ENCODE assay signal across 1 cellular context in genomic region chr3:9843715-9844438, GRCh38.
TF ChIP-seq lines count a peak whose summit lies in the region.

A gene with protein sequence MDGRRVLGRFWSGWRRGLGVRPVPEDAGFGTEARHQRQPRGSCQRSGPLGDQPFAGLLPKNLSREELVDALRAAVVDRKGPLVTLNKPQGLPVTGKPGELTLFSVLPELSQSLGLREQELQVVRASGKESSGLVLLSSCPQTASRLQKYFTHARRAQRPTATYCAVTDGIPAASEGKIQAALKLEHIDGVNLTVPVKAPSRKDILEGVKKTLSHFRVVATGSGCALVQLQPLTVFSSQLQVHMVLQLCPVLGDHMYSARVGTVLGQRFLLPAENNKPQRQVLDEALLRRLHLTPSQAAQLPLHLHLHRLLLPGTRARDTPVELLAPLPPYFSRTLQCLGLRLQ (minus strand): TSS chr3:9844008. CDS start chr3:9843990, 18 bp downstream.

TF ChIP-seq in HEK293, 187 proteins besides CTCF, POLR2A, EP300 and RAD21 (continued from another document and continues in another):
- TF ChIP-seq, protein P1, sequence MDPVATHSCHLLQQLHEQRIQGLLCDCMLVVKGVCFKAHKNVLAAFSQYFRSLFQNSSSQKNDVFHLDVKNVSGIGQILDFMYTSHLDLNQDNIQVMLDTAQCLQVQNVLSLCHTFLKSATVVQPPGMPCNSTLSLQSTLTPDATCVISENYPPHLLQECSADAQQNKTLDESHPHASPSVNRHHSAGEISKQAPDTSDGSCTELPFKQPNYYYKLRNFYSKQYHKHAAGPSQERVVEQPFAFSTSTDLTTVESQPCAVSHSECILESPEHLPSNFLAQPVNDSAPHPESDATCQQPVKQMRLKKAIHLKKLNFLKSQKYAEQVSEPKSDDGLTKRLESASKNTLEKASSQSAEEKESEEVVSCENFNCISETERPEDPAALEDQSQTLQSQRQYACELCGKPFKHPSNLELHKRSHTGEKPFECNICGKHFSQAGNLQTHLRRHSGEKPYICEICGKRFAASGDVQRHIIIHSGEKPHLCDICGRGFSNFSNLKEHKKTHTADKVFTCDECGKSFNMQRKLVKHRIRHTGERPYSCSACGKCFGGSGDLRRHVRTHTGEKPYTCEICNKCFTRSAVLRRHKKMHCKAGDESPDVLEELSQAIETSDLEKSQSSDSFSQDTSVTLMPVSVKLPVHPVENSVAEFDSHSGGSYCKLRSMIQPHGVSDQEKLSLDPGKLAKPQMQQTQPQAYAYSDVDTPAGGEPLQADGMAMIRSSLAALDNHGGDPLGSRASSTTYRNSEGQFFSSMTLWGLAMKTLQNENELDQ (tag by site-specific recombination; IDR thresholded peaks at IDR 0.05; ENCODE audit: low read depth), result no peak
- TF ChIP-seq YY2 (tag by site-specific recombination; IDR thresholded peaks at IDR 0.05) (no peak), ZNF529 (tag by site-specific recombination; IDR thresholded peaks at IDR 0.05; ENCODE audit: insufficient replicate concordance) (no peak), ZBTB6 (tag by site-specific recombination; IDR thresholded peaks at IDR 0.05) (no peak), ZNF629 (tag by site-specific recombination; IDR thresholded peaks at IDR 0.05) (no peak), ZNF366 (tag by site-specific recombination; conservative IDR thresholded peaks at IDR 0.05) (no peak), ZNF501 (tag by site-specific recombination; IDR thresholded peaks at IDR 0.05) (peak; percentile 80), ZNF354C (tag by site-specific recombination; IDR thresholded peaks at IDR 0.05; ENCODE audit: borderline replicate concordance, low read depth) (no peak), ZSCAN30 (tag by site-specific recombination; IDR thresholded peaks at IDR 0.05) (peak; percentile 27; the same call in 1 of the 2 replicates), SP7 (tag by site-specific recombination; IDR thresholded peaks at IDR 0.05) (peak; percentile 60), ZNF175 (tag by site-specific recombination; IDR thresholded peaks at IDR 0.05) (no peak), ZNF16 (tag by site-specific recombination; IDR thresholded peaks at IDR 0.05; ENCODE audit: low read depth) (no peak), ZNF76 (tag by site-specific recombination; IDR thresholded peaks at IDR 0.05; ENCODE audit: borderline replicate concordance, low read depth) (no peak), ZNF311 (tag by site-specific recombination; IDR thresholded peaks at IDR 0.05; ENCODE audit: borderline replicate concordance) (no peak), ZNF544 (tag by site-specific recombination; IDR thresholded peaks at IDR 0.05) (no peak), SP3 (tag by site-specific recombination; IDR thresholded peaks at IDR 0.05) (peak; percentile 92), ZIC2 (tag by site-specific recombination; IDR thresholded peaks at IDR 0.05) (no peak), ZNF692 (tag by site-specific recombination; IDR thresholded peaks at IDR 0.05) (peak; percentile 55; the same call in 1 of the 2 replicates), ZNF555 (tag by site-specific recombination; conservative IDR thresholded peaks at IDR 0.05) (no peak), ZNF341 (tag by site-specific recombination; IDR thresholded peaks at IDR 0.05; ENCODE audit: low read depth) (no peak), ZNF416 (tag by site-specific recombination; IDR thresholded peaks at IDR 0.05) (no peak), TCF7L2 (IDR thresholded peaks at IDR 0.05; ENCODE audit: borderline replicate concordance, low read depth, low read length) (no peak), ZNF2 (tag by site-specific recombination; IDR thresholded peaks at IDR 0.05) (peak; percentile 62), ZNF677 (tag by site-specific recombination; IDR thresholded peaks at IDR 0.05) (0 out of 2 replicates have a peak, but pooled peaks have one; percentile 3), ZNF621 (tag by site-specific recombination; IDR thresholded peaks at IDR 0.05) (no peak), REPIN1 (tag by site-specific recombination; IDR thresholded peaks at IDR 0.05; ENCODE audit: low read depth) (no peak), ZNF112 (tag by site-specific recombination; IDR thresholded peaks at IDR 0.05) (no peak), ZNF19 (tag by site-specific recombination; IDR thresholded peaks at IDR 0.05; ENCODE audit: low read depth) (no peak), ZEB2 (tag by site-specific recombination; IDR thresholded peaks at IDR 0.05) (peak; percentile 48), ZNF473 (tag by site-specific recombination; IDR thresholded peaks at IDR 0.05) (no peak), ZBTB1 (tag by site-specific recombination; IDR thresholded peaks at IDR 0.05) (no peak), ZSCAN23 (tag by site-specific recombination; IDR thresholded peaks at IDR 0.05) (0 out of 2 replicates have a peak, but pooled peaks have one; percentile 58), ZNF560 (tag by site-specific recombination; IDR thresholded peaks at IDR 0.05; ENCODE audit: borderline replicate concordance) (no peak), SCRT1 (tag by site-specific recombination; IDR thresholded peaks at IDR 0.05; ENCODE audit: borderline replicate concordance) (no peak), ZNF785 (tag by site-specific recombination; IDR thresholded peaks at IDR 0.05) (no peak), ZNF362 (tag by site-specific recombination; IDR thresholded peaks at IDR 0.05) (no peak)
- TF ChIP-seq, protein P2, sequence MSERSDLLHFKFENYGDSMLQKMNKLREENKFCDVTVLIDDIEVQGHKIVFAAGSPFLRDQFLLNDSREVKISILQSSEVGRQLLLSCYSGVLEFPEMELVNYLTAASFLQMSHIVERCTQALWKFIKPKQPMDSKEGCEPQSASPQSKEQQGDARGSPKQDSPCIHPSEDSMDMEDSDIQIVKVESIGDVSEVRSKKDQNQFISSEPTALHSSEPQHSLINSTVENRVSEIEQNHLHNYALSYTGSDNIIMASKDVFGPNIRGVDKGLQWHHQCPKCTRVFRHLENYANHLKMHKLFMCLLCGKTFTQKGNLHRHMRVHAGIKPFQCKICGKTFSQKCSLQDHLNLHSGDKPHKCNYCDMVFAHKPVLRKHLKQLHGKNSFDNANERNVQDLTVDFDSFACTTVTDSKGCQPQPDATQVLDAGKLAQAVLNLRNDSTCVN (tag by site-specific recombination; optimal IDR thresholded peaks at IDR 0.05), result peak; percentile 61
- TF ChIP-seq, protein P3, sequence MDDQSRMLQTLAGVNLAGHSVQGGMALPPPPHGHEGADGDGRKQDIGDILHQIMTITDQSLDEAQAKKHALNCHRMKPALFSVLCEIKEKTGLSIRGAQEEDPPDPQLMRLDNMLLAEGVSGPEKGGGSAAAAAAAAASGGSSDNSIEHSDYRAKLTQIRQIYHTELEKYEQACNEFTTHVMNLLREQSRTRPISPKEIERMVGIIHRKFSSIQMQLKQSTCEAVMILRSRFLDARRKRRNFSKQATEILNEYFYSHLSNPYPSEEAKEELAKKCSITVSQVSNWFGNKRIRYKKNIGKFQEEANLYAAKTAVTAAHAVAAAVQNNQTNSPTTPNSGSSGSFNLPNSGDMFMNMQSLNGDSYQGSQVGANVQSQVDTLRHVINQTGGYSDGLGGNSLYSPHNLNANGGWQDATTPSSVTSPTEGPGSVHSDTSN (CRISPR knock-in tag; IDR thresholded peaks at IDR 0.05), result peak; percentile 98
- TF ChIP-seq, protein P4, sequence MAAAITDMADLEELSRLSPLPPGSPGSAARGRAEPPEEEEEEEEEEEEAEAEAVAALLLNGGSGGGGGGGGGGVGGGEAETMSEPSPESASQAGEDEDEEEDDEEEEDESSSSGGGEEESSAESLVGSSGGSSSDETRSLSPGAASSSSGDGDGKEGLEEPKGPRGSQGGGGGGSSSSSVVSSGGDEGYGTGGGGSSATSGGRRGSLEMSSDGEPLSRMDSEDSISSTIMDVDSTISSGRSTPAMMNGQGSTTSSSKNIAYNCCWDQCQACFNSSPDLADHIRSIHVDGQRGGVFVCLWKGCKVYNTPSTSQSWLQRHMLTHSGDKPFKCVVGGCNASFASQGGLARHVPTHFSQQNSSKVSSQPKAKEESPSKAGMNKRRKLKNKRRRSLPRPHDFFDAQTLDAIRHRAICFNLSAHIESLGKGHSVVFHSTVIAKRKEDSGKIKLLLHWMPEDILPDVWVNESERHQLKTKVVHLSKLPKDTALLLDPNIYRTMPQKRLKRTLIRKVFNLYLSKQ (tag by site-specific recombination; IDR thresholded peaks at IDR 0.05; ENCODE audit: borderline replicate concordance), result no peak
- TF ChIP-seq, protein P5, sequence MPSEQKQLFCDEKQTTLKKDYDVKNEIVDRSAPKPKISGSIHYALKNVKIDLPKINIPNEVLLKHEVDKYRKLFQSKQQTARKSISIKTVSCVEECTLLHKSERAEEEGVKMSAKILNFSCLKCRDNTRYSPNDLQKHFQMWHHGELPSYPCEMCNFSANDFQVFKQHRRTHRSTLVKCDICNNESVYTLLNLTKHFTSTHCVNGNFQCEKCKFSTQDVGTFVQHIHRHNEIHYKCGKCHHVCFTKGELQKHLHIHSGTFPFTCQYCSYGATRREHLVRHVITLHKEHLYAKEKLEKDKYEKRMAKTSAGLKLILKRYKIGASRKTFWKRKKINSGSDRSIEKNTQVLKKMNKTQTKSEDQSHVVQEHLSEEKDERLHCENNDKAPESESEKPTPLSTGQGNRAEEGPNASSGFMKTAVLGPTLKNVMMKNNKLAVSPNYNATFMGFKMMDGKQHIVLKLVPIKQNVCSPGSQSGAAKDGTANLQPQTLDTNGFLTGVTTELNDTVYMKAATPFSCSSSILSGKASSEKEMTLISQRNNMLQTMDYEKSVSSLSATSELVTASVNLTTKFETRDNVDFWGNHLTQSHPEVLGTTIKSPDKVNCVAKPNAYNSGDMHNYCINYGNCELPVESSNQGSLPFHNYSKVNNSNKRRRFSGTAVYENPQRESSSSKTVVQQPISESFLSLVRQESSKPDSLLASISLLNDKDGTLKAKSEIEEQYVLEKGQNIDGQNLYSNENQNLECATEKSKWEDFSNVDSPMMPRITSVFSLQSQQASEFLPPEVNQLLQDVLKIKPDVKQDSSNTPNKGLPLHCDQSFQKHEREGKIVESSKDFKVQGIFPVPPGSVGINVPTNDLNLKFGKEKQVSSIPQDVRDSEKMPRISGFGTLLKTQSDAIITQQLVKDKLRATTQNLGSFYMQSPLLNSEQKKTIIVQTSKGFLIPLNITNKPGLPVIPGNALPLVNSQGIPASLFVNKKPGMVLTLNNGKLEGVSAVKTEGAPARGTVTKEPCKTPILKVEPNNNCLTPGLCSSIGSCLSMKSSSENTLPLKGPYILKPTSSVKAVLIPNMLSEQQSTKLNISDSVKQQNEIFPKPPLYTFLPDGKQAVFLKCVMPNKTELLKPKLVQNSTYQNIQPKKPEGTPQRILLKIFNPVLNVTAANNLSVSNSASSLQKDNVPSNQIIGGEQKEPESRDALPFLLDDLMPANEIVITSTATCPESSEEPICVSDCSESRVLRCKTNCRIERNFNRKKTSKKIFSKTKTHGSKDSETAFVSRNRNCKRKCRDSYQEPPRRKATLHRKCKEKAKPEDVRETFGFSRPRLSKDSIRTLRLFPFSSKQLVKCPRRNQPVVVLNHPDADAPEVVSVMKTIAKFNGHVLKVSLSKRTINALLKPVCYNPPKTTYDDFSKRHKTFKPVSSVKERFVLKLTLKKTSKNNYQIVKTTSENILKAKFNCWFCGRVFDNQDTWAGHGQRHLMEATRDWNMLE (tag by site-specific recombination; conservative IDR thresholded peaks at IDR 0.05; ENCODE audit: low read depth), result peak; percentile 33; the same call in 1 of the 2 replicates
- TF ChIP-seq, protein P6, sequence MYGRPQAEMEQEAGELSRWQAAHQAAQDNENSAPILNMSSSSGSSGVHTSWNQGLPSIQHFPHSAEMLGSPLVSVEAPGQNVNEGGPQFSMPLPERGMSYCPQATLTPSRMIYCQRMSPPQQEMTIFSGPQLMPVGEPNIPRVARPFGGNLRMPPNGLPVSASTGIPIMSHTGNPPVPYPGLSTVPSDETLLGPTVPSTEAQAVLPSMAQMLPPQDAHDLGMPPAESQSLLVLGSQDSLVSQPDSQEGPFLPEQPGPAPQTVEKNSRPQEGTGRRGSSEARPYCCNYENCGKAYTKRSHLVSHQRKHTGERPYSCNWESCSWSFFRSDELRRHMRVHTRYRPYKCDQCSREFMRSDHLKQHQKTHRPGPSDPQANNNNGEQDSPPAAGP (tag by site-specific recombination; IDR thresholded peaks at IDR 0.05), result no peak; the same call in 1 of the 2 replicates
- TF ChIP-seq, protein P7, sequence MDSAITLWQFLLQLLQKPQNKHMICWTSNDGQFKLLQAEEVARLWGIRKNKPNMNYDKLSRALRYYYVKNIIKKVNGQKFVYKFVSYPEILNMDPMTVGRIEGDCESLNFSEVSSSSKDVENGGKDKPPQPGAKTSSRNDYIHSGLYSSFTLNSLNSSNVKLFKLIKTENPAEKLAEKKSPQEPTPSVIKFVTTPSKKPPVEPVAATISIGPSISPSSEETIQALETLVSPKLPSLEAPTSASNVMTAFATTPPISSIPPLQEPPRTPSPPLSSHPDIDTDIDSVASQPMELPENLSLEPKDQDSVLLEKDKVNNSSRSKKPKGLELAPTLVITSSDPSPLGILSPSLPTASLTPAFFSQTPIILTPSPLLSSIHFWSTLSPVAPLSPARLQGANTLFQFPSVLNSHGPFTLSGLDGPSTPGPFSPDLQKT (IDR thresholded peaks at IDR 0.05; ENCODE audit: borderline replicate concordance, low read depth, low read length), result no peak
